Comparison of ENCODE assay signal across 1 cellular context in genomic region chr14:21205678-21206581, GRCh38.
TF ChIP-seq lines count a peak whose summit lies in the region.

No MANE protein-coding gene starts in this region.

TF ChIP-seq in HepG2, 621 proteins besides CTCF, POLR2A, EP300 and RAD21 (continued from another document and continues in another):
- TF ChIP-seq ZNF710 (CRISPR knock-in tag; IDR thresholded peaks at IDR 0.05; ENCODE audit: borderline replicate concordance) (no peak), HINFP (CRISPR knock-in tag; IDR thresholded peaks at IDR 0.05; ENCODE audit: low read depth) (no peak), TAF1 (CRISPR knock-in tag; IDR thresholded peaks at IDR 0.05) (no peak), KAT8 (CRISPR knock-in tag; IDR thresholded peaks at IDR 0.05) (no peak), SUZ12 (IDR thresholded peaks at IDR 0.05; ENCODE audit: low read depth, low read length) (no peak), SPEN (CRISPR knock-in tag; IDR thresholded peaks at IDR 0.05; ENCODE audit: low read depth) (0 out of 2 replicates have a peak, but pooled peaks have one; percentile 28), SOX13 (IDR thresholded peaks at IDR 0.05) (no peak), SOX13 (CRISPR knock-in tag; conservative IDR thresholded peaks at IDR 0.05 in 1 of 2, IDR thresholded peaks at IDR 0.05 in 1 of 2) (no peak), ZNF83 (CRISPR knock-in tag; IDR thresholded peaks at IDR 0.05; ENCODE audit: borderline replicate concordance) (no peak), ARID2 (CRISPR knock-in tag; IDR thresholded peaks at IDR 0.05; ENCODE audit: borderline replicate concordance) (peak; percentile 77; the same call in 1 of the 2 replicates), ZNF569 (CRISPR knock-in tag; IDR thresholded peaks at IDR 0.05; ENCODE audit: borderline replicate concordance) (no peak), CC2D1A (CRISPR knock-in tag; IDR thresholded peaks at IDR 0.05) (0 out of 2 replicates have a peak, but pooled peaks have one; percentile 31), ZNF337 (CRISPR knock-in tag; IDR thresholded peaks at IDR 0.05; ENCODE audit: borderline replicate concordance, low read depth) (no peak), HOXA7 (CRISPR knock-in tag; IDR thresholded peaks at IDR 0.05) (no peak), TOE1 (CRISPR knock-in tag; IDR thresholded peaks at IDR 0.05) (0 out of 2 replicates have a peak, but pooled peaks have one; percentile 73), ZNF720 (CRISPR knock-in tag; IDR thresholded peaks at IDR 0.05) (0 out of 2 replicates have a peak, but pooled peaks have one; percentile 63), ZNF878 (CRISPR knock-in tag; IDR thresholded peaks at IDR 0.05) (no peak), CCAR2 (optimal IDR thresholded peaks at IDR 0.05; ENCODE audit: low read depth, low read length) (no peak), ZNF704 (CRISPR knock-in tag; IDR thresholded peaks at IDR 0.05; ENCODE audit: borderline replicate concordance) (no peak), ZNF44 (CRISPR knock-in tag; IDR thresholded peaks at IDR 0.05) (no peak), ZNF263 (CRISPR knock-in tag; IDR thresholded peaks at IDR 0.05) (no peak), HOXA5 (CRISPR knock-in tag; IDR thresholded peaks at IDR 0.05) (no peak), ARNTL (CRISPR knock-in tag; IDR thresholded peaks at IDR 0.05) (no peak), PRPF4 (IDR thresholded peaks at IDR 0.05; ENCODE audit: low read depth, low read length, poor library complexity, severe bottlenecking) (no peak), BRD4 (CRISPR knock-in tag; IDR thresholded peaks at IDR 0.05) (no peak), KLF11 (CRISPR knock-in tag; IDR thresholded peaks at IDR 0.05) (no peak), ELF3 (CRISPR knock-in tag; IDR thresholded peaks at IDR 0.05) (no peak), MYPOP (CRISPR knock-in tag; IDR thresholded peaks at IDR 0.05) (no peak), ZNF652 (CRISPR knock-in tag; IDR thresholded peaks at IDR 0.05; ENCODE audit: borderline replicate concordance, low read depth) (no peak; the same call in 1 of the 2 replicates), ADNP (CRISPR knock-in tag; IDR thresholded peaks at IDR 0.05) (no peak), TAF15 (IDR thresholded peaks at IDR 0.05; ENCODE audit: low read depth, low read length, poor library complexity, severe bottlenecking) (no peak), MZF1 (CRISPR knock-in tag; IDR thresholded peaks at IDR 0.05; ENCODE audit: borderline replicate concordance) (no peak), ZNF282 (IDR thresholded peaks at IDR 0.05; ENCODE audit: partially characterized antibody) (no peak), HOXA3 (CRISPR knock-in tag; IDR thresholded peaks at IDR 0.05) (no peak), ZNF792 (CRISPR knock-in tag; IDR thresholded peaks at IDR 0.05) (peak; percentile 31; the same call in 1 of the 2 replicates), ZNF530 (CRISPR knock-in tag; IDR thresholded peaks at IDR 0.05; ENCODE audit: low read depth) (no peak), MLLT10 (CRISPR knock-in tag; IDR thresholded peaks at IDR 0.05) (no peak), ZNF12 (CRISPR knock-in tag; IDR thresholded peaks at IDR 0.05) (no peak), ZSCAN20 (CRISPR knock-in tag; IDR thresholded peaks at IDR 0.05; ENCODE audit: borderline replicate concordance) (no peak), HMG20B (CRISPR knock-in tag; conservative IDR thresholded peaks at IDR 0.05) (no peak), FOXA1 (IDR thresholded peaks at IDR 0.05) (no peak), FOXA1 (CRISPR knock-in tag; IDR thresholded peaks at IDR 0.05) (no peak), ZZZ3 (CRISPR knock-in tag; IDR thresholded peaks at IDR 0.05; ENCODE audit: borderline replicate concordance) (no peak), SMAD9 (CRISPR knock-in tag; IDR thresholded peaks at IDR 0.05) (no peak), ZNF672 (CRISPR knock-in tag; IDR thresholded peaks at IDR 0.05) (no peak), ZSCAN25 (CRISPR knock-in tag; IDR thresholded peaks at IDR 0.05) (0 out of 2 replicates have a peak, but pooled peaks have one; percentile 33)
- TF ChIP-seq, protein P1, sequence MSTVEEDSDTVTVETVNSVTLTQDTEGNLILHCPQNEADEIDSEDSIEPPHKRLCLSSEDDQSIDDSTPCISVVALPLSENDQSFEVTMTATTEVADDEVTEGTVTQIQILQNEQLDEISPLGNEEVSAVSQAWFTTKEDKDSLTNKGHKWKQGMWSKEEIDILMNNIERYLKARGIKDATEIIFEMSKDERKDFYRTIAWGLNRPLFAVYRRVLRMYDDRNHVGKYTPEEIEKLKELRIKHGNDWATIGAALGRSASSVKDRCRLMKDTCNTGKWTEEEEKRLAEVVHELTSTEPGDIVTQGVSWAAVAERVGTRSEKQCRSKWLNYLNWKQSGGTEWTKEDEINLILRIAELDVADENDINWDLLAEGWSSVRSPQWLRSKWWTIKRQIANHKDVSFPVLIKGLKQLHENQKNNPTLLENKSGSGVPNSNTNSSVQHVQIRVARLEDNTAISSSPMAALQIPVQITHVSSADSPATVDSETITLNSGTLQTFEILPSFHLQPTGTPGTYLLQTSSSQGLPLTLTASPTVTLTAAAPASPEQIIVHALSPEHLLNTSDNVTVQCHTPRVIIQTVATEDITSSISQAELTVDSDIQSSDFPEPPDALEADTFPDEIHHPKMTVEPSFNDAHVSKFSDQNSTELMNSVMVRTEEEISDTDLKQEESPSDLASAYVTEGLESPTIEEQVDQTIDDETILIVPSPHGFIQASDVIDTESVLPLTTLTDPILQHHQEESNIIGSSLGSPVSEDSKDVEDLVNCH (CRISPR knock-in tag; IDR thresholded peaks at IDR 0.05): no peak
- TF ChIP-seq, protein P2, sequence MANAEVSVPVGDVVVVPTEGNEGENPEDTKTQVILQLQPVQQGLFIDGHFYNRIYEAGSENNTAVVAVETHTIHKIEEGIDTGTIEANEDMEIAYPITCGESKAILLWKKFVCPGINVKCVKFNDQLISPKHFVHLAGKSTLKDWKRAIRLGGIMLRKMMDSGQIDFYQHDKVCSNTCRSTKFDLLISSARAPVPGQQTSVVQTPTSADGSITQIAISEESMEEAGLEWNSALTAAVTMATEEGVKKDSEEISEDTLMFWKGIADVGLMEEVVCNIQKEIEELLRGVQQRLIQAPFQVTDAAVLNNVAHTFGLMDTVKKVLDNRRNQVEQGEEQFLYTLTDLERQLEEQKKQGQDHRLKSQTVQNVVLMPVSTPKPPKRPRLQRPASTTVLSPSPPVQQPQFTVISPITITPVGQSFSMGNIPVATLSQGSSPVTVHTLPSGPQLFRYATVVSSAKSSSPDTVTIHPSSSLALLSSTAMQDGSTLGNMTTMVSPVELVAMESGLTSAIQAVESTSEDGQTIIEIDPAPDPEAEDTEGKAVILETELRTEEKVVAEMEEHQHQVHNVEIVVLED (CRISPR knock-in tag; IDR thresholded peaks at IDR 0.05; ENCODE audit: borderline replicate concordance): no peak
- TF ChIP-seq, protein P3, sequence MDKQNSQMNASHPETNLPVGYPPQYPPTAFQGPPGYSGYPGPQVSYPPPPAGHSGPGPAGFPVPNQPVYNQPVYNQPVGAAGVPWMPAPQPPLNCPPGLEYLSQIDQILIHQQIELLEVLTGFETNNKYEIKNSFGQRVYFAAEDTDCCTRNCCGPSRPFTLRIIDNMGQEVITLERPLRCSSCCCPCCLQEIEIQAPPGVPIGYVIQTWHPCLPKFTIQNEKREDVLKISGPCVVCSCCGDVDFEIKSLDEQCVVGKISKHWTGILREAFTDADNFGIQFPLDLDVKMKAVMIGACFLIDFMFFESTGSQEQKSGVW (CRISPR knock-in tag; IDR thresholded peaks at IDR 0.05; ENCODE audit: borderline replicate concordance): no peak
- TF ChIP-seq, protein P4, sequence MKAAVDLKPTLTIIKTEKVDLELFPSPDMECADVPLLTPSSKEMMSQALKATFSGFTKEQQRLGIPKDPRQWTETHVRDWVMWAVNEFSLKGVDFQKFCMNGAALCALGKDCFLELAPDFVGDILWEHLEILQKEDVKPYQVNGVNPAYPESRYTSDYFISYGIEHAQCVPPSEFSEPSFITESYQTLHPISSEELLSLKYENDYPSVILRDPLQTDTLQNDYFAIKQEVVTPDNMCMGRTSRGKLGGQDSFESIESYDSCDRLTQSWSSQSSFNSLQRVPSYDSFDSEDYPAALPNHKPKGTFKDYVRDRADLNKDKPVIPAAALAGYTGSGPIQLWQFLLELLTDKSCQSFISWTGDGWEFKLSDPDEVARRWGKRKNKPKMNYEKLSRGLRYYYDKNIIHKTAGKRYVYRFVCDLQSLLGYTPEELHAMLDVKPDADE (CRISPR knock-in tag; IDR thresholded peaks at IDR 0.05): no peak
- TF ChIP-seq, protein P5, sequence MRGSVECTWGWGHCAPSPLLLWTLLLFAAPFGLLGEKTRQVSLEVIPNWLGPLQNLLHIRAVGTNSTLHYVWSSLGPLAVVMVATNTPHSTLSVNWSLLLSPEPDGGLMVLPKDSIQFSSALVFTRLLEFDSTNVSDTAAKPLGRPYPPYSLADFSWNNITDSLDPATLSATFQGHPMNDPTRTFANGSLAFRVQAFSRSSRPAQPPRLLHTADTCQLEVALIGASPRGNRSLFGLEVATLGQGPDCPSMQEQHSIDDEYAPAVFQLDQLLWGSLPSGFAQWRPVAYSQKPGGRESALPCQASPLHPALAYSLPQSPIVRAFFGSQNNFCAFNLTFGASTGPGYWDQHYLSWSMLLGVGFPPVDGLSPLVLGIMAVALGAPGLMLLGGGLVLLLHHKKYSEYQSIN (CRISPR knock-in tag; IDR thresholded peaks at IDR 0.05; ENCODE audit: borderline replicate concordance): no peak
- TF ChIP-seq, protein P6, sequence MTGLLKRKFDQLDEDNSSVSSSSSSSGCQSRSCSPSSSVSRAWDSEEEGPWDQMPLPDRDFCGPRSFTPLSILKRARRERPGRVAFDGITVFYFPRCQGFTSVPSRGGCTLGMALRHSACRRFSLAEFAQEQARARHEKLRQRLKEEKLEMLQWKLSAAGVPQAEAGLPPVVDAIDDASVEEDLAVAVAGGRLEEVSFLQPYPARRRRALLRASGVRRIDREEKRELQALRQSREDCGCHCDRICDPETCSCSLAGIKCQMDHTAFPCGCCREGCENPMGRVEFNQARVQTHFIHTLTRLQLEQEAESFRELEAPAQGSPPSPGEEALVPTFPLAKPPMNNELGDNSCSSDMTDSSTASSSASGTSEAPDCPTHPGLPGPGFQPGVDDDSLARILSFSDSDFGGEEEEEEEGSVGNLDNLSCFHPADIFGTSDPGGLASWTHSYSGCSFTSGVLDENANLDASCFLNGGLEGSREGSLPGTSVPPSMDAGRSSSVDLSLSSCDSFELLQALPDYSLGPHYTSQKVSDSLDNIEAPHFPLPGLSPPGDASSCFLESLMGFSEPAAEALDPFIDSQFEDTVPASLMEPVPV (CRISPR knock-in tag; IDR thresholded peaks at IDR 0.05): no peak
